In the genomic region with DNA sequence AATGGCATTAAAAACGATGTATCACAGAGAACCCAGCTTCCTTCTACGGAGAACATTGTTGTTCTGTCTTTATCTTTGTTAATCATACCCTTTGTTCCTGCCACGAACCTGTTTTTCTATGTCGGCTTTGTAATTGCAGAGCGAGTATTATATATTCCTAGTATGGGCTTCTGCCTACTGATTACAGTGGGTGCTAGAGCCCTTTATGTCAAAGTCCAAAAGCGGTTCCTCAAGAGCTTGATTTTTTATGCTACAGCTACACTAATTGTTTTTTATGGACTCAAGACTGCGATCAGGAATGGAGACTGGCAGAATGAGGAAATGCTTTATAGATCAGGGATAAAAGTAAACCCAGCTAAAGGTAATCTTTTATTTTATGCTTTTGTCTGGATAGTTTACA, we compare ENCODE assay signal across 22 cellular contexts.
"Had no signal": no experiment of that assay in that cellular context is flagged by ENCODE, and none has a peak within 500 bp of the region (broad histone marks: within the 10 kb centered on the region; RNA-seq: fewer than 3 reads in every experiment).

No MANE protein-coding gene starts in this region.

- H3K9me3 Mint-ChIP-seq: effector memory CD8-positive, alpha-beta T cell; nephron; stimulated activated memory B cell treated with anti-CD40 and anti-IgM and Interleukin-4, amounts not matched to agents 10 μg/mL and 1 μg/mL and 100 μg/mL, for 72 hours; stimulated activated naive CD8-positive, alpha-beta T cell treated with anti-CD3 and anti-CD28 coated beads, Interleukin-15, amount 100 ng/mL, for 72 hours; type B pancreatic cell had no signal

- H3K9me3 ChIP-seq: esophagus squamous epithelium, psoas muscle, right lobe of liver, spleen, uterus had no signal

- H3K36me3 ChIP-seq: esophagus squamous epithelium, right lobe of liver, spleen, uterus had no signal

- H3K27me3 ChIP-seq: esophagus squamous epithelium, right lobe of liver, spleen, uterus had no signal

- H3K4me1 Mint-ChIP-seq: naive B cell; nephron; stimulated activated memory B cell treated with anti-CD40 and anti-IgM and Interleukin-4, amounts not matched to agents 10 μg/mL and 1 μg/mL and 100 μg/mL, for 72 hours; stimulated activated naive CD8-positive, alpha-beta T cell treated with anti-CD3 and anti-CD28 coated beads, Interleukin-15, amount 100 ng/mL, for 72 hours had no signal

- H3K27me3 Mint-ChIP-seq: effector memory CD8-positive, alpha-beta T cell; naive B cell; stimulated activated memory B cell treated with anti-CD40 and anti-IgM and Interleukin-4, amounts not matched to agents 10 μg/mL and 1 μg/mL and 100 μg/mL, for 72 hours; stimulated activated naive CD8-positive, alpha-beta T cell treated with anti-CD3 and anti-CD28 coated beads, Interleukin-15, amount 100 ng/mL, for 72 hours; type B pancreatic cell had no signal

- H3K79me2 ChIP-seq: parathyroid adenoma had no signal

- ATAC-seq: effector memory CD8-positive, alpha-beta T cell; psoas muscle; stimulated activated memory B cell treated with anti-CD40 and anti-IgM and Interleukin-4, amounts not matched to agents 10 μg/mL and 1 μg/mL and 100 μg/mL, for 72 hours; stimulated activated naive CD8-positive, alpha-beta T cell treated with anti-CD3 and anti-CD28 coated beads, Interleukin-15, amount 100 ng/mL, for 72 hours had no signal

- H2AFZ ChIP-seq: parathyroid adenoma had no signal

- H3K4me1 ChIP-seq: parathyroid adenoma, psoas muscle, right lobe of liver, spleen, uterus had no signal

- H3K9ac ChIP-seq: parathyroid adenoma had no signal

- H3K27ac Mint-ChIP-seq: effector memory CD8-positive, alpha-beta T cell; stimulated activated memory B cell treated with anti-CD40 and anti-IgM and Interleukin-4, amounts not matched to agents 10 μg/mL and 1 μg/mL and 100 μg/mL, for 72 hours; stimulated activated naive CD8-positive, alpha-beta T cell treated with anti-CD3 and anti-CD28 coated beads, Interleukin-15, amount 100 ng/mL, for 72 hours; type B pancreatic cell had no signal

- DNase-seq: central memory CD4-positive, alpha-beta T cell; cortex of kidney; effector memory CD8-positive, alpha-beta T cell; esophagus squamous epithelium; kidney; left cardiac atrium; naive B cell; occipital lobe; psoas muscle; retina; right lobe of liver; spleen; stimulated activated CD4-positive, alpha-beta T cell treated with anti-CD3 and anti-CD28 coated beads, Interleukin-15, amount 100 ng/mL, for 24 hours; stimulated activated CD4-positive, alpha-beta T cell treated with anti-CD3 and anti-CD28 coated beads, Interleukin-1b, Interleukin-23, amount 100 ng/mL, for 48 hours; stimulated activated CD4-positive, alpha-beta T cell treated with anti-CD3 and anti-CD28 coated beads, Interleukin-4, amount 100 ng/mL, for 24 hours; stimulated activated naive CD8-positive, alpha-beta T cell treated with anti-CD3 and anti-CD28 coated beads, Interleukin-15, amount 100 ng/mL, for 72 hours; uterus had no signal

- FAIRE-seq: kidney had no signal

- H3K4me3 ChIP-seq: esophagus squamous epithelium, psoas muscle, right lobe of liver, spleen, uterus had no signal

- H3K27ac ChIP-seq: epithelial cell of prostate, parathyroid adenoma, psoas muscle, right lobe of liver, spleen, uterus had no signal

- H3K4me3 Mint-ChIP-seq: effector memory CD8-positive, alpha-beta T cell; naive B cell; nephron; stimulated activated memory B cell treated with anti-CD40 and anti-IgM and Interleukin-4, amounts not matched to agents 10 μg/mL and 1 μg/mL and 100 μg/mL, for 72 hours; stimulated activated naive CD8-positive, alpha-beta T cell treated with anti-CD3 and anti-CD28 coated beads, Interleukin-15, amount 100 ng/mL, for 72 hours; type B pancreatic cell had no signal
